ENCODE assay signal across 22 cellular contexts in the genomic region with DNA sequence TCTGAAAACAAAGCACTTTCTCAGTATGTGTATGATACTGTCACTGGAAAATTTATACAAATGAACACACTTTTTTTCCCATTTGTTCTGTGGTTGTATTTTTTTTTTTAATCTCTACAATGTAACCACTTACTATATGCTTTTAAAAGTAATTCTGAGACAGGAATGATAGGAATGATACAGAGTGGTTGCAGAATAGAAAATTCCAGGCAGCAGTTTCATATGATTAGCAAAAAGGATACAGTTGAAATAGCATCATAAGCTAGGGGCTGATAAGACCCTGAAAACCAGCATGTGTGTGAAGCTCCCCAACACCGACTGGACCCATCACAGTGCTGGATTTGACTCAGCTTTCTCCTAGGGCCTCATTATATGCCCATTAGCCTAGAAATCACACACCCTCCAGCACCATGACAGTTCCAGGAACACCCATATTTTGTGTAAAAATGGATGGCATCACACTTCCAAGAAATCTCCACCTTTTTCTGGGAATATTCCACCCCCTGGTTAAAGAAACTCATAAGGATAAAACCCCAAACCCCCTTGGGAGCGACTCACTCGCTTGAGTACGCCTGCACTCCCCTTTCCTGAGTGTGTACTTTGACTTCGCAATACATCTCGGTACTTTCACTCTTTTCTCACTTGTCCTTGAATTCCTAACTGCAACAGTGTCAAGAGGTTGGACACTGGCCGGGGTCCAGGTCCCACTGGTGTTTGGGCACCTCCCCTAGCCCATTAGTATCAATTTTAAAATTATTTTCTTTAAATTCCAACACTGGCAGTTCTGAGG.
"Had no signal": no experiment of that assay in that cellular context is flagged by ENCODE, and none has a peak within 500 bp of the region (broad histone marks: within the 10 kb centered on the region; RNA-seq: fewer than 3 reads in every experiment).

No MANE protein-coding gene starts in this region.

- H3K4me2 ChIP-seq: hepatocyte had no signal

- H3K9me3 Mint-ChIP-seq: activated CD4-positive, alpha-beta memory T cell treated with anti-CD3 and anti-CD28 coated beads, Interleukin-2, amount 10 ng/mL, durations not matched to agents 7 days and 5 days had no signal

- H2AFZ ChIP-seq: hepatocyte had no signal

- H3K9me3 ChIP-seq: breast epithelium, neutrophil had no signal

- H3K4me3 Mint-ChIP-seq: activated CD4-positive, alpha-beta memory T cell treated with anti-CD3 and anti-CD28 coated beads, Interleukin-2, amount 10 ng/mL, durations not matched to agents 7 days and 5 days; activated CD4-positive, alpha-beta T cell treated with anti-CD3 and anti-CD28 coated beads for 36 hours; activated naive CD8-positive, alpha-beta T cell treated with anti-CD3 and anti-CD28 coated beads for 36 hours; memory B cell; natural killer cell; T-helper 17 cell had no signal

- H3K4me3 ChIP-seq: breast epithelium, hepatocyte, left ventricle myocardium inferior, suprapubic skin had no signal

- H3K27me3 ChIP-seq: breast epithelium, hepatocyte, neutrophil, suprapubic skin had no signal

- ATAC-seq: activated CD4-positive, alpha-beta T cell treated with anti-CD3 and anti-CD28 coated beads for 36 hours; natural killer cell; T-helper 17 cell had no signal

- H3K4me1 Mint-ChIP-seq: activated CD4-positive, alpha-beta memory T cell treated with anti-CD3 and anti-CD28 coated beads, Interleukin-2, amount 10 ng/mL, durations not matched to agents 7 days and 5 days; activated CD4-positive, alpha-beta T cell treated with anti-CD3 and anti-CD28 coated beads for 36 hours; activated naive CD8-positive, alpha-beta T cell treated with anti-CD3 and anti-CD28 coated beads for 36 hours; memory B cell; natural killer cell; T-helper 17 cell had no signal

- H3K27ac ChIP-seq: breast epithelium, hepatocyte, left ventricle myocardium inferior, neutrophil, suprapubic skin had no signal

- H3K27ac Mint-ChIP-seq: activated CD4-positive, alpha-beta memory T cell treated with anti-CD3 and anti-CD28 coated beads, Interleukin-2, amount 10 ng/mL, durations not matched to agents 7 days and 5 days; activated CD4-positive, alpha-beta T cell treated with anti-CD3 and anti-CD28 coated beads for 36 hours; activated naive CD8-positive, alpha-beta T cell treated with anti-CD3 and anti-CD28 coated beads for 36 hours; memory B cell; natural killer cell; T-helper 17 cell had no signal

- H3K36me3 ChIP-seq: breast epithelium, left ventricle myocardium inferior, neutrophil, suprapubic skin had no signal

- H3K27me3 Mint-ChIP-seq: activated CD4-positive, alpha-beta memory T cell treated with anti-CD3 and anti-CD28 coated beads, Interleukin-2, amount 10 ng/mL, durations not matched to agents 7 days and 5 days; activated CD4-positive, alpha-beta T cell treated with anti-CD3 and anti-CD28 coated beads for 36 hours; activated naive CD8-positive, alpha-beta T cell treated with anti-CD3 and anti-CD28 coated beads for 36 hours; memory B cell; T-helper 17 cell had no signal

- DNase-seq: activated CD4-positive, alpha-beta memory T cell treated with anti-CD3 and anti-CD28 coated beads, Interleukin-2, amount 10 ng/mL, durations not matched to agents 7 days and 5 days; activated CD4-positive, alpha-beta T cell treated with anti-CD3 and anti-CD28 coated beads for 36 hours; activated gamma-delta T cell treated with Interleukin-2 at 50 U/mL for 16 hours; activated naive CD8-positive, alpha-beta T cell treated with anti-CD3 and anti-CD28 coated beads for 36 hours; activated T-cell treated with anti-CD3 and anti-CD28 coated beads, Interleukin-2, amount 50 U/mL, for 48 hours; anterior cingulate cortex; erythroblast; kidney; left ventricle myocardium inferior; natural killer cell; posterior cingulate gyrus; retina; small intestine; stimulated activated CD4-positive, alpha-beta T cell treated with anti-CD3 and anti-CD28 coated beads, Interleukin-4, amount 100 ng/mL, for 4 hours; stimulated activated CD8-positive, alpha-beta memory T cell treated with anti-CD3 and anti-CD28 coated beads, Interleukin-4, amount 100 ng/mL, for 48 hours; stimulated activated naive CD4-positive, alpha-beta T cell treated with Interleukin-2 at 50 U/mL for 16 hours; T-helper 17 cell had no signal

- H3K4me1 ChIP-seq: breast epithelium, left ventricle myocardium inferior, suprapubic skin had no signal
